12 cellular contexts compared by ENCODE assay signal in genomic region chr17:82884341-82884871, GRCh38. TPM values are rescaled to one million over a fixed set of nuclear protein-coding genes. Genes with fewer than 3 reads are reported as not detected.
DNase-seq lines count a peak whose midpoint lies in the region; ATAC-seq lines count a peak whose summit lies in the region.
"Had no signal": no experiment of that assay in that cellular context is flagged by ENCODE, and none has a peak within 500 bp of the region (broad histone marks: within the 10 kb centered on the region; RNA-seq: fewer than 3 reads in every experiment).

No MANE protein-coding gene starts in this region.

- no peak overlapping the region for H2AFZ ChIP-seq in neuronal stem cell (ENCODE audit: low read length)

- peak overlapping the region; percentile 97 to 100 (median 100) for H3K27ac Mint-ChIP-seq in CD8-positive, alpha-beta memory T cell

- no peak overlapping the region for H3K9ac ChIP-seq in neuronal stem cell (ENCODE audit: low read depth, low read length, poor library complexity)

- peak overlapping the region; percentile 86 for H3K23ac ChIP-seq in neuronal stem cell (ENCODE audit: low read depth, low read length, poor library complexity)

- H3K4me1 Mint-ChIP-seq in CD8-positive, alpha-beta memory T cell: peaks cover 72 to 88% (median 85%) of the 10 kb centered on the region in 3 donors

- H3K14ac ChIP-seq in neuronal stem cell (ENCODE audit: low read length): no peak overlapping the region

- no peak overlapping the region for H2BK15ac ChIP-seq in neuronal stem cell (ENCODE audit: low read length)

- H3K4ac ChIP-seq in neuronal stem cell (ENCODE audit: low read length): no peak overlapping the region

- H3K18ac ChIP-seq in neuronal stem cell (ENCODE audit: low read length): no peak overlapping the region

- no peak overlapping the region for H3K4me2 ChIP-seq in neuronal stem cell (ENCODE audit: insufficient read depth, low read length, poor library complexity, severe bottlenecking)

- H2BK12ac ChIP-seq in neuronal stem cell (ENCODE audit: low read length): no peak overlapping the region

- no peak overlapping the region for H2AK5ac ChIP-seq in neuronal stem cell (ENCODE audit: low read depth, low read length)

- H3K27me3 ChIP-seq in CD8-positive, alpha-beta memory T cell (ENCODE audit: insufficient read depth, low read length, poor library complexity, severe bottlenecking): no peaks in the 10 kb centered on the region
- H3K27me3 ChIP-seq in esophagus (ENCODE audit: control insufficient read depth in 1 of 2, insufficient read depth in 2 of 2, low read length in 2 of 2) (no peaks in the 10 kb centered on the region), neuronal stem cell (ENCODE audit: control insufficient read depth in 3 of 3, insufficient read depth in 3 of 3, low read depth in 1 of 3, low read length in 3 of 3) (no peaks in the 10 kb centered on the region)

- H2BK120ac ChIP-seq in neuronal stem cell (ENCODE audit: low read depth, low read length): no peak overlapping the region

- H3K9me3 ChIP-seq in CD8-positive, alpha-beta memory T cell (ENCODE audit: low read length): no peaks in the 10 kb centered on the region
- no peaks in the 10 kb centered on the region for H3K9me3 ChIP-seq in esophagus (ENCODE audit: control insufficient read depth in 2 of 2, insufficient read depth in 1 of 2, low read depth in 1 of 2, low read length in 1 of 2)
- H3K9me3 ChIP-seq in neuronal stem cell (replicated peaks in 1 of 2; ENCODE audit: control insufficient read depth in 2 of 2, insufficient read depth in 1 of 2, low read depth in 1 of 2, low read length in 2 of 2): peaks cover 0 to 2% of the 10 kb centered on the region in 2 donors

- H2BK5ac ChIP-seq in neuronal stem cell (ENCODE audit: low read length): peak overlapping the region; percentile 46

- WGBS in esophagus, 2 donors: 87 to 88% methylated on average over 23 of the region's 23 CpGs
- no CpG with 5 or more reads among the region's 23 CpGs for WGBS in neuronal stem cell (ENCODE audit: extremely low coverage in 2 of 2, insufficient read length in 2 of 2, insufficient replicate concordance in 1 of 2), 2 donors

- no peak for ATAC-seq in HG03432 (IDR thresholded peaks at IDR 0.05; ENCODE audit: unreplicated experiment)
- no peak for ATAC-seq in GM21367 (IDR thresholded peaks at IDR 0.05; ENCODE audit: unreplicated experiment)

- H4K91ac ChIP-seq in neuronal stem cell (ENCODE audit: low read depth, low read length, poor library complexity): no peak overlapping the region

- POLR2A ChIA-PET in CD8-positive, alpha-beta memory T cell (lab: Charles Lee): interaction anchor here (0.7 to 3.5 kb wide), 3 partner anchors 11 to 49 kb away, joined by 3 to 24 read pairs (median 3); no protein-coding TSS in a partner anchor

- peak overlapping the region; percentile 69 to 88 (median 87) for H3K4me3 Mint-ChIP-seq in CD8-positive, alpha-beta memory T cell

- H3K36me3 ChIP-seq in CD8-positive, alpha-beta memory T cell (ENCODE audit: insufficient read depth, low read length): no peaks in the 10 kb centered on the region
- peaks cover 0 to 6% of the 10 kb centered on the region in 2 donors for H3K36me3 ChIP-seq in esophagus (ENCODE audit: control insufficient read depth in 2 of 2, insufficient read depth in 2 of 2, low read length in 1 of 2)
- peaks cover 3 to 30% of the 10 kb centered on the region in 2 donors for H3K36me3 ChIP-seq in neuronal stem cell (replicated peaks in 1 of 2; ENCODE audit: control insufficient read depth in 2 of 2, insufficient read depth in 2 of 2, low read length in 2 of 2)

- no peak overlapping the region for H3K4me3 ChIP-seq in CD8-positive, alpha-beta memory T cell (ENCODE audit: low read length)
- H3K4me3 ChIP-seq in esophagus (ENCODE audit: low read depth in 1 of 2, low read length in 2 of 2) (no peak overlapping the region), neuronal stem cell (ENCODE audit: low read length in 2 of 2) (no peak overlapping the region)

- peak in 3 of 5 donors; percentile 27 to 65 (median 48) for DNase-seq in CD8-positive, alpha-beta memory T cell
- DNase-seq in SK-N-DZ (ENCODE audit: low spot score): peak; percentile 61
- no peak for DNase-seq in neuronal stem cell (ENCODE audit: low spot score)
- no peak for DNase-seq in GM19238 (ENCODE audit: insufficient read length, low spot score)
- no peak for DNase-seq in dedifferentiated amniotic fluid mesenchymal stem cell (ENCODE audit: extremely low spot score)
- DNase-seq: IMR-90, NCI-H226 had no signal

- H3K27ac ChIP-seq in CD8-positive, alpha-beta memory T cell (ENCODE audit: low read depth, low read length): peak overlapping the region; percentile 76
- H3K27ac ChIP-seq in esophagus (ENCODE audit: low read depth in 2 of 2, low read length in 1 of 2) (peak overlapping the region; percentile 27 to 50), neuronal stem cell (replicated peaks; ENCODE audit: low read length) (no peak overlapping the region)

- peaks cover 55% of the 10 kb centered on the region for H3K4me1 ChIP-seq in CD8-positive, alpha-beta memory T cell (ENCODE audit: insufficient read depth, low read length)
- H3K4me1 ChIP-seq in esophagus (ENCODE audit: control insufficient read depth in 2 of 2, insufficient read depth in 2 of 2, low read length in 1 of 2): peaks cover 4 to 32% of the 10 kb centered on the region in 2 donors
- peaks cover 5 to 12% of the 10 kb centered on the region in 2 donors for H3K4me1 ChIP-seq in neuronal stem cell (ENCODE audit: control insufficient read depth in 2 of 2, insufficient read depth in 1 of 2, low read depth in 1 of 2, low read length in 2 of 2)

- CTCF ChIA-PET in CD8-positive, alpha-beta memory T cell (lab: Charles Lee): interaction anchor here (0.7 to 2.4 kb wide), 9 partner anchors 9 to 314 kb away, joined by 3 to 15 read pairs (median 4); no protein-coding TSS in a partner anchor

- no peak overlapping the region for H4K8ac ChIP-seq in neuronal stem cell (ENCODE audit: low read depth, low read length)

- peaks cover 20% of the 10 kb centered on the region for H3K79me1 ChIP-seq in neuronal stem cell (ENCODE audit: low read depth, low read length)

- H3K9me3 Mint-ChIP-seq in CD8-positive, alpha-beta memory T cell: no peaks in the 10 kb centered on the region

- peaks cover 0 to 24% (median 12%) of the 10 kb centered on the region in 3 donors for H3K36me3 Mint-ChIP-seq in CD8-positive, alpha-beta memory T cell

- no peaks in the 10 kb centered on the region for H3K27me3 Mint-ChIP-seq in CD8-positive, alpha-beta memory T cell

RNA-seq across cellular contexts. Expression of gene ZNF750, which starts 44.6 kb away (rescaled TPM):
- total RNA-seq in CD8-positive, alpha-beta memory T cell: not detected
- not detected for polyA plus RNA-seq in CD8-positive, alpha-beta memory T cell
- not detected in 2 replicates for polyA plus RNA-seq in SK-N-DZ (2014; cell fraction: cytosol; rRNA removed)
- not detected in 2 replicates for polyA plus RNA-seq in SK-N-DZ (2014; cell fraction: nucleus; rRNA removed)
- polyA plus RNA-seq in esophagus: 100 to 1,000 TPM in 1 of 2 donors, 10 to 100 TPM in 1; 30.2 to 111 TPM
- polyA plus RNA-seq in neuronal stem cell (2013, experiment 1 of 2): 0.01 TPM
- polyA plus RNA-seq in neuronal stem cell (2013, experiment 2 of 2): 0.01 TPM
- total RNA-seq: IMR-90, liver, renal cortical epithelial cell had no signal
- polyA plus RNA-seq: IMR-90 had no signal

Comparison
In these comparisons a context has a peak if more than half of its experiments do, and no peak if none do; other contexts are left out.
1. DNase-seq: peak in CD8-positive, alpha-beta memory T cell (3 of 5) and SK-N-DZ (single experiment); none in neuronal stem cell (single experiment), GM19238 (single experiment) and dedifferentiated amniotic fluid mesenchymal stem cell (single experiment).
2. RNA of gene ZNF750, which starts 44.6 kb away (polyA plus RNA-seq): 30.2 to 111 TPM in esophagus; not detected in CD8-positive, alpha-beta memory T cell (single experiment); every median in the first group is over 10 times any median in the second.